21 cellular contexts compared by ENCODE assay signal in the genomic region with DNA sequence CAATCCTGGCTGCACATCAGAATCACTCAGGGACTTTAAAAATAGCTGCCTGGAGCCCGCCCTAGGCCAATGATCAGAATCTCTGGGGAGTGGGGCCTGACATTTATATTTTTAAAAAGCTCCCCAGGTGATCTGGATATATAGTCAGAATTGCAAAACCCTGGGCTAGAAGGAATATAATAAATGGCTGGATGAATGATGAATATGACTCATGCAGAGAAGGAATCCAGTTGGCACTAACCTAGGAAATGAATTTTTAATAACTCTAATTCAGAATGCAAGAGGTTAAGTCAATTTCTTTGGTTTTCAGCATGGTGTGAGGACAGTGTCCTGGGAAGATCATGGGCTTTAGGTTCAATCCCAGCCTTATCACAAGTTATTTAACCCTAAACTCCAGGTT.
"Had no signal": no experiment of that assay in that cellular context is flagged by ENCODE, and none has a peak within 500 bp of the region (broad histone marks: within the 10 kb centered on the region; RNA-seq: fewer than 3 reads in every experiment).

No MANE protein-coding gene starts in this region.

- H3K4me3 ChIP-seq: cardiac muscle cell, left lung, pancreas, tibial artery had no signal

- H3K4me1 ChIP-seq: pancreas, tibial artery had no signal

- H3K27ac ChIP-seq: cardiac muscle cell, left lung, pancreas, tibial artery had no signal

- ATAC-seq: left lung; natural killer cell; pancreas; stimulated activated effector memory CD8-positive, alpha-beta T cell treated with anti-CD3 and anti-CD28 coated beads, Interleukin-12 subunit alpha, Interleukin-12 subunit beta, amount 100 ng/mL, for 72 hours; stimulated activated naive CD8-positive, alpha-beta T cell treated with anti-CD3 and anti-CD28 coated beads, Interleukin-15, amount 100 ng/mL, for 72 hours had no signal

- H3K9me3 ChIP-seq: pancreas, tibial artery had no signal

- H3K36me3 ChIP-seq: cardiac muscle cell, left lung, pancreas, tibial artery had no signal

- H3K27me3 ChIP-seq: cardiac muscle cell, left lung, pancreas, tibial artery had no signal

- FAIRE-seq: frontal cortex, pancreas had no signal

- DNase-seq: activated CD4-positive, alpha-beta memory T cell treated with anti-CD3 and anti-CD28 coated beads for 36 hours; activated CD4-positive, alpha-beta T cell treated with anti-CD3 and anti-CD28 coated beads for 48 hours; activated CD4-positive, CD25-positive, alpha-beta regulatory T cell; activated effector memory CD4-positive, alpha-beta T cell treated with Interleukin-2 at 50 U/mL for 16 hours; activated naive CD4-positive, alpha-beta T cell treated with anti-CD3 and anti-CD28 coated beads for 36 hours; activated naive CD8-positive, alpha-beta T cell treated with anti-CD3 and anti-CD28 coated beads, Interleukin-2, amount 10 ng/mL, durations not matched to agents 7 days and 5 days; activated T-cell treated with anti-CD3 and anti-CD28 coated beads, Interleukin-2, amount 50 U/mL, for 48 hours; amniotic stem cell; hippocampal formation; kidney glomerular epithelial cell; left lung; natural killer cell; pancreas; stimulated activated CD4-positive, alpha-beta T cell treated with anti-CD3 and anti-CD28 coated beads, Interleukin-12 subunit alpha, Interleukin-12 subunit beta, amount 100 ng/mL, for 4 hours; stimulated activated CD4-positive, alpha-beta T cell treated with anti-CD3 and anti-CD28 coated beads, Interleukin-1b, Interleukin-23, amount 100 ng/mL, for 48 hours; stimulated activated naive CD8-positive, alpha-beta T cell treated with anti-CD3 and anti-CD28 coated beads, Interleukin-15, amount 100 ng/mL, for 72 hours; T1000; tibial artery had no signal
